29 cellular contexts compared by ENCODE assay signal in the genomic region with DNA sequence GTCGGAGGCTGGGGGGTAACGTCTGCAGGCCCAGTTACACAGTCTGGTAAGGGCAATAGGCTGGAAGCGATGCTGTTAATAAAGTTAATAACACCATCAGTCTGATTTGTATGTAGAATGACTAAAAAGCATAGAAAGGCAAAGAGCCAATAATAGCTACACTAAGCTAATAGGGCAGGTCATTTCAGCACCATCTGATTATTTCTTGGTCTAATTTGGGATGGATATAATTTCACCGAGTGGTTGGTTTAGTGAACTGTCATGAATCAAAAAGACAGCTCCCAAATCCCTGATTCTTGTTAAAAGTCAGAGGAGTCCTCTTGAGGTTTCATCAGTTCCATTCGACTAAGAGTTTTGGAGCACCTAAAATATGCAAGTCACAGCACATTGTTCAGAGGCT.
"Had no signal": no experiment of that assay in that cellular context is flagged by ENCODE, and none has a peak within 500 bp of the region (broad histone marks: within the 10 kb centered on the region; RNA-seq: fewer than 3 reads in every experiment).

No MANE protein-coding gene starts in this region.

- H3K9me3 ChIP-seq: esophagus squamous epithelium, left lung, stomach, thyroid gland, vagina had no signal

- ATAC-seq: effector memory CD8-positive, alpha-beta T cell; heart right ventricle; left cardiac atrium; left lung; naive thymus-derived CD4-positive, alpha-beta T cell; sciatic nerve had no signal

- H3K27ac ChIP-seq: esophagus squamous epithelium, heart right ventricle, left lung, neural progenitor cell, parathyroid adenoma, stomach, thyroid gland, vagina had no signal

- DNase-seq: effector memory CD8-positive, alpha-beta T cell; erythroblast; esophagus squamous epithelium; foreskin melanocyte; glutamatergic neuron; heart right ventricle; hippocampal formation; left cardiac atrium; left lung; mesendoderm; midbrain; naive thymus-derived CD4-positive, alpha-beta T cell; stimulated activated CD4-positive, alpha-beta T cell treated with anti-CD3 and anti-CD28 coated beads, Interleukin-12 subunit alpha, Interleukin-12 subunit beta, amount 100 ng/mL, for 4 hours; stimulated activated CD4-positive, alpha-beta T cell treated with anti-CD3 and anti-CD28 coated beads, Interleukin-1b, Interleukin-23, amount 100 ng/mL, for 48 hours; stimulated activated CD4-positive, alpha-beta T cell treated with anti-CD3 and anti-CD28 coated beads, Interleukin-4, amount 100 ng/mL, for 1 hour; stimulated activated CD8-positive, alpha-beta memory T cell treated with anti-CD3 and anti-CD28 coated beads, Interleukin-4, amount 100 ng/mL, for 48 hours; stimulated activated naive CD4-positive, alpha-beta T cell treated with Interleukin-2 at 50 U/mL for 16 hours; stomach; thyroid gland; trophoblast cell had no signal

- H3K27me3 Mint-ChIP-seq: effector memory CD8-positive, alpha-beta T cell; progenitor cell of endocrine pancreas had no signal

- H3K4me3 ChIP-seq: esophagus squamous epithelium, heart right ventricle, left lung, neural progenitor cell, smooth muscle cell, stomach, thyroid gland, vagina had no signal

- H3K4me3 Mint-ChIP-seq: effector memory CD8-positive, alpha-beta T cell; nephron; neural progenitor cell had no signal

- H3K4me1 ChIP-seq: esophagus squamous epithelium, left lung, parathyroid adenoma, vagina had no signal

- H3K4me2 ChIP-seq: neural progenitor cell, smooth muscle cell had no signal

- FAIRE-seq: endometrium, islet of Langerhans had no signal
